15 cellular contexts compared by ENCODE assay signal in genomic region chr2:233865838-233866237, GRCh38. TPM values are rescaled to one million over a fixed set of nuclear protein-coding genes. Genes with fewer than 3 reads are reported as not detected.
A peak's percentile ranks its signal among the peaks of the same experiment; 100 is the strongest.
DNase-seq lines count a peak whose midpoint lies in the region; ATAC-seq and TF ChIP-seq lines count a peak whose summit lies in the region.
"Had no signal": no experiment of that assay in that cellular context is flagged by ENCODE, and none has a peak within 500 bp of the region (broad histone marks: within the 10 kb centered on the region; RNA-seq: fewer than 3 reads in every experiment).

No MANE protein-coding gene starts in this region.

- H3K36me3 ChIP-seq in OCI-LY7 (ENCODE audit: insufficient read depth, low read length): no peaks in the 10 kb centered on the region

- H4K20me1 ChIP-seq in OCI-LY7 (ENCODE audit: insufficient read depth, low read length): no peaks in the 10 kb centered on the region

- no peak for ATAC-seq in HG02885 (IDR thresholded peaks at IDR 0.05; ENCODE audit: poor library complexity, unreplicated experiment)
- ATAC-seq: left cardiac atrium had no signal

- H2AFZ ChIP-seq in OCI-LY7 (ENCODE audit: low read length): no peak overlapping the region

- H3K9me2 ChIP-seq in OCI-LY7 (ENCODE audit: insufficient read depth, low read length): no peaks in the 10 kb centered on the region

- H3K4me3 ChIP-seq in AG10803 (ENCODE audit: low read length): no peak overlapping the region
- H3K4me3 ChIP-seq in OCI-LY7 (ENCODE audit: low read depth, low read length, poor library complexity, severe bottlenecking): no peak overlapping the region
- H3K4me3 ChIP-seq in fibroblast of villous mesenchyme (ENCODE audit: low read depth, low read length): no peak overlapping the region

- no peak for DNase-seq in AG10803 (ENCODE audit: low read depth)
- peak; percentile 35 for DNase-seq in OCI-LY7 (ENCODE audit: low spot score)
- DNase-seq in fibroblast of villous mesenchyme (ENCODE audit: low read depth): no peak
- DNase-seq in activated CD4-positive, CD25-positive, alpha-beta regulatory T cell (lab: John Stamatoyannopoulos, UW): no peak
- DNase-seq in NCI-H69 (lab: John Stamatoyannopoulos, UW): no peak
- DNase-seq in stimulated activated CD4-positive, alpha-beta T cell treated with anti-CD3 and anti-CD28 coated beads, Interleukin-4, amount 100 ng/mL, for 24 hours: no peak
- DNase-seq: activated CD4-positive, alpha-beta T cell treated with anti-CD3 and anti-CD28 coated beads for 4 hours; activated effector memory CD4-positive, alpha-beta T cell treated with anti-CD3 and anti-CD28 coated beads, Interleukin-2, amount 50 U/mL, for 16 hours; CD4-positive, alpha-beta memory T cell; left cardiac atrium; MM.1S; NCI-H446; SHP77 treated with DMSO at 0.1 percent for 48 hours had no signal

- intact Hi-C loops in OCI-LY7 (cut with micrococcal nuclease; ENCODE audit: unreplicated experiment): no loop called here

- no peak overlapping the region for H3K27ac ChIP-seq in OCI-LY7 (ENCODE audit: low read depth, low read length, poor library complexity, severe bottlenecking)

- BruUV-seq in OCI-LY7 (replicated peaks; lab: Mats Ljungman, UMichigan): no TSS peak

- no peaks in the 10 kb centered on the region for H3K9me3 ChIP-seq in OCI-LY7 (ENCODE audit: low read length)

- no peaks in the 10 kb centered on the region for H3K4me1 ChIP-seq in OCI-LY7 (ENCODE audit: insufficient read depth, low read length, poor library complexity, severe bottlenecking)

- H3K79me2 ChIP-seq in OCI-LY7 (ENCODE audit: insufficient read depth, low read depth, low read length): no peaks in the 10 kb centered on the region

- TF ChIP-seq CTCF in AG10803 (conservative IDR thresholded peaks at IDR 0.05; ENCODE audit: low read length) (0 out of 2 replicates have a peak, but pooled peaks have one; percentile 10), GM12872 (IDR thresholded peaks at IDR 0.05; ENCODE audit: insufficient read depth, low read depth, low read length) (peak; percentile 45; the same call in 2 of the 3 replicates), OCI-LY7 (conservative IDR thresholded peaks at IDR 0.05; ENCODE audit: low read length) (peak; percentile 77), fibroblast of villous mesenchyme (IDR thresholded peaks at IDR 0.05; ENCODE audit: insufficient read depth, low read depth, low read length) (peak; percentile 26)

- POLR2A ChIA-PET in OCI-LY7 (lab: Charles Lee): interaction anchor here (1.3 kb wide), 1 partner anchor 10 kb away, joined by 5 read pairs; no protein-coding TSS in a partner anchor

- CTCF ChIA-PET in OCI-LY7 (lab: Charles Lee; ENCODE audit: unreplicated experiment): no interaction called here

- no peak overlapping the region for H3K4me2 ChIP-seq in OCI-LY7 (ENCODE audit: low read length)

RNA-seq across cellular contexts. Expression of gene HJURP, which starts 11.5 kb away (rescaled TPM):
- 79.9 and 94.3 TPM in 2 replicates for total RNA-seq in OCI-LY7 (2014; rRNA removed; shearing (Covaris generic))
- total RNA-seq in OCI-LY7 (2022): 122 and 135 TPM in 2 replicates
- total RNA-seq in fibroblast of villous mesenchyme: 12.2 and 27.2 TPM in 2 replicates

RNA-seq across cellular contexts. Expression of gene TRPM8, which starts 51.3 kb away (rescaled TPM):
- not detected in 2 replicates for total RNA-seq in OCI-LY7 (2014; rRNA removed; shearing (Covaris generic))
- total RNA-seq in OCI-LY7 (2022) (not detected in 2 replicates), fibroblast of villous mesenchyme (not detected in 2 replicates)
- total RNA-seq: CD4-positive, alpha-beta memory T cell; left cardiac atrium had no signal

Comparison
In these comparisons a context has a peak if more than half of its experiments do, and no peak if none do; other contexts are left out.
1. CTCF ChIP-seq: peak in every context shown above with its lines; median percentile 77 in OCI-LY7; 45 in GM12872; 26 in fibroblast of villous mesenchyme; 10 in AG10803.